Comparison of ENCODE assay signal across 8 cellular contexts in the genomic region with DNA sequence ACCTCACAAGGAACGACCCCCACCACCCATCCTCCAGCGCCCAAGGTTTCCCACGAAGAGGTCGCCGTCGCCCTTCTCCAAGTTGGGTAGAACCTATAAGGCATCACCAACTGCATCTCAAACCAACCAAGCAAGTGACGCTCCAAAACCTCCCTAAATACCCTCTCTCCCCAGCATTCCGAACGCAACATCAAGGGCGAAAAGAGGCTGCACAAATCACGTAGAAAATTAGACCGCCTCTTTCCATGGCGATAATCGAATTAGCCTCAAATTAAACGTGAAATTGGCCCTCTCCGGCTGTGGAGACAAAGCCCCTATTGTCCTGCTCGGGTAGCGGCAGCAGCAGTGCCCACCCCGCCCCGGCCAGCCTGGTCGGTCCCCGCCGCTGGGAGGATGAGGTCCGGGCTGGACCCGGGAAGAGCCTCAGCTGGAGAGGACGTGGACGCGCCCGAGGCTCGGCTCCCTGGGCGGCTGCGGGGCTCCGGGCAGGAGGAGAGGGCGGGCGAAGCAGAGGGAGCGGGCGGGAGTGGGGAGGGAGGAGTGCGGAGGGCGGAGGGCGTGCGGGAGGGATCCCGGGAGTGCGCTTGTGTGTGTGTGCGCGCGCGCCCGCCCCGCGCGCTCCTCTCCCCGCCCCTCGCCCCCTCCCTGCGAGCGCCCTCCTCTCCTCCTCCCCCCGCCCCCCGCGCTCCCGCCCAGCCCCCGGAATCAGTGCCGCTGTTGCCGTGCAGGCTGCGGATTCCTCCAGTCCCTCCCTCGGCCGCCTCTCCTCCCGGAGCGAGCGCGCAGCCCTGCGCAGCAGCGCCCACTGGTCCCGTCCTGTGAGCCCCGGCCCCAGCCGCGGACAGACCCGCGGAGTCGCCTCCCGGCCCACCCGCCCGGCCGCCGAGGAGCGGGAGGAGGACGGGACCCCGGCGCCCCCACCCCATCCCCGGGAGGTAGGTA. TPM values are rescaled to one million over a fixed set of nuclear protein-coding genes. Genes with fewer than 3 reads are reported as not detected.
DNase-seq lines count a peak whose midpoint lies in the region; ATAC-seq and TF ChIP-seq lines count a peak whose summit lies in the region.

A gene (plus strand): TSS at position 744 of the 942 bp plus-strand sequence. CDS start 70,092 bp downstream, outside the sequence.

- peak within 1 kb of the TSS; percentile 57 for H2BK5ac ChIP-seq in IMR-90 (ENCODE audit: low read depth, low read length, poor library complexity, severe bottlenecking)

- H3K27me3 ChIP-seq in ACC112 (ENCODE audit: insufficient read depth, low read length) (no peaks in the 10 kb centered on the region), IMR-90 (ENCODE audit: control insufficient read depth, insufficient read depth, low read length) (no peaks in the 10 kb centered on the region), body of pancreas (no peaks in the 10 kb centered on the region), hepatocyte (no peaks in the 10 kb centered on the region)

- peaks cover 41% of the 10 kb centered on the region for H3K79me2 ChIP-seq in ACC112 (ENCODE audit: control insufficient read depth, insufficient read depth, low read length, unreplicated experiment)
- peaks cover 38% of the 10 kb centered on the region for H3K79me2 ChIP-seq in hepatocyte

- H3K36me3 Mint-ChIP-seq in progenitor cell of endocrine pancreas (ENCODE audit: insufficient read depth): no peaks in the 10 kb centered on the region

- no peaks in the 10 kb centered on the region for H3K9me2 ChIP-seq in hepatocyte (replicated peaks; ENCODE audit: insufficient read depth)

- H3K4me2 ChIP-seq in IMR-90 (ENCODE audit: low read depth, low read length) (peak within 1 kb of the TSS; percentile 91), hepatocyte (peak within 1 kb of the TSS; percentile 90)

- H2AFZ ChIP-seq in ACC112 (ENCODE audit: low read length, unreplicated experiment): peak within 1 kb of the TSS; percentile 61
- peak within 1 kb of the TSS; percentile 93 for H2AFZ ChIP-seq in IMR-90 (replicated peaks; ENCODE audit: low read length, poor library complexity)
- peak within 1 kb of the TSS; percentile 75 for H2AFZ ChIP-seq in hepatocyte

- ATAC-seq in GM18505 (IDR thresholded peaks at IDR 0.05; ENCODE audit: unreplicated experiment) (peak; percentile 39), IMR-90 (ENCODE audit: low read depth) (peak; percentile 85), body of pancreas (peak; percentile 88), HG03378 (IDR thresholded peaks at IDR 0.05; ENCODE audit: unreplicated experiment) (no peak)

- H3K4me3 ChIP-seq in ACC112 (ENCODE audit: low read depth, low read length): peak within 1 kb of the TSS; percentile 82
- peak within 1 kb of the TSS; percentile 88 for H3K4me3 ChIP-seq in IMR-90 (ENCODE audit: insufficient read depth, low read depth, low read length)
- H3K4me3 ChIP-seq in body of pancreas: peak within 1 kb of the TSS; percentile 57 to 77
- H3K4me3 ChIP-seq in hepatocyte: peak within 1 kb of the TSS; percentile 91

- H3K4me3 Mint-ChIP-seq in progenitor cell of endocrine pancreas (ENCODE audit: low read depth): peak within 1 kb of the TSS; percentile 86

- no TSS peak for BruUV-seq in IMR-90 (replicated peaks; lab: Mats Ljungman, UMichigan)

- no peak within 1 kb of the TSS; the same call in 1 of the 2 replicates for H2AK5ac ChIP-seq in IMR-90 (ENCODE audit: low read depth, low read length)

- in situ Hi-C loops in IMR-90 (cut with MboI; ENCODE audit: low sequenced_read_pairs): no loop called here

- H2AK9ac ChIP-seq in IMR-90 (replicated peaks; ENCODE audit: low read depth, low read length, poor library complexity): peak within 1 kb of the TSS; percentile 96

- dilution Hi-C loops in IMR-90 (cut with HindIII; ENCODE audit: low sequenced_read_pairs, unreplicated experiment): no loop called here

- WGBS in IMR-90 (ENCODE audit: extremely low coverage in 2 of 2, insufficient read length in 1 of 2), 2 experiments: 2% methylated on average over 14 of the region's 88 CpGs; no CpG with 5 or more reads in 1 of the 2 experiments
- 0 to 1% methylated on average over 29 to 69 of the region's 88 CpGs for WGBS in body of pancreas, 2 donors
- WGBS in hepatocyte (ENCODE audit: low lambda C conversion rate, missing lambda C conversion rate): under 1% methylated on average over 29 of the region's 88 CpGs

- peaks cover 9% of the 10 kb centered on the region for H3K9me1 ChIP-seq in IMR-90 (ENCODE audit: insufficient read depth, low read length)

- H4K20me1 ChIP-seq in IMR-90 (ENCODE audit: insufficient read depth, low read length): peaks cover 36% of the 10 kb centered on the region
- H4K20me1 ChIP-seq in hepatocyte (ENCODE audit: insufficient read depth, poor library complexity, severe bottlenecking): peaks cover 21% of the 10 kb centered on the region

- 0 out of 2 replicates have a peak, but pooled peaks have one; percentile 5 for TF ChIP-seq RAD21 in IMR-90 (IDR thresholded peaks at IDR 0.05; ENCODE audit: low read length)

- peak within 1 kb of the TSS; percentile 90 for H3K4ac ChIP-seq in IMR-90 (ENCODE audit: low read depth, low read length)

- H3K27me3 Mint-ChIP-seq in progenitor cell of endocrine pancreas: peaks cover 25% of the 10 kb centered on the region

- H3K9ac ChIP-seq in IMR-90 (ENCODE audit: low read depth, low read length): peak within 1 kb of the TSS; percentile 79

- no peaks in the 10 kb centered on the region for H3K9me3 Mint-ChIP-seq in progenitor cell of endocrine pancreas (ENCODE audit: low read depth)

- POLR2A ChIA-PET in IMR-90 (lab: Charles Lee; ENCODE audit: unreplicated experiment): no interaction called here

- no peaks in the 10 kb centered on the region for H3K9me3 ChIP-seq in IMR-90 (ENCODE audit: control insufficient read depth, insufficient read depth, low read length)
- no peaks in the 10 kb centered on the region for H3K9me3 ChIP-seq in body of pancreas
- no peaks in the 10 kb centered on the region for H3K9me3 ChIP-seq in hepatocyte (ENCODE audit: low read depth)

- CTCF ChIA-PET in IMR-90 (lab: Yijun Ruan, JAX): interaction anchor here (1.1 kb wide), 1 partner anchor 10 kb away, joined by 3 read pairs; no protein-coding TSS in a partner anchor

- peak within 1 kb of the TSS; percentile 70 for H4K91ac ChIP-seq in IMR-90 (ENCODE audit: insufficient read depth, low read depth, low read length)

- H3K56ac ChIP-seq in IMR-90 (ENCODE audit: extremely low read depth, insufficient read depth, low read length): peak within 1 kb of the TSS; percentile 50; the same call in 1 of the 2 replicates

- H3K36me3 ChIP-seq in ACC112 (ENCODE audit: insufficient read depth, low read length) (no peaks in the 10 kb centered on the region), IMR-90 (ENCODE audit: control insufficient read depth, insufficient read depth, low read length) (no peaks in the 10 kb centered on the region), body of pancreas (replicated peaks in 1 of 2; ENCODE audit: insufficient read depth in 1 of 2, low read depth in 2 of 2) (no peaks in the 10 kb centered on the region), hepatocyte (replicated peaks; ENCODE audit: insufficient read depth, low read depth) (no peaks in the 10 kb centered on the region)

- peak within 1 kb of the TSS; percentile 94 for H3K27ac Mint-ChIP-seq in progenitor cell of endocrine pancreas

- H3K23ac ChIP-seq in IMR-90 (ENCODE audit: low read depth, low read length): peak within 1 kb of the TSS; percentile 75

- H4K5ac ChIP-seq in IMR-90 (ENCODE audit: low read depth, low read length): peak within 1 kb of the TSS; percentile 39

- H3K4me1 Mint-ChIP-seq in progenitor cell of endocrine pancreas (ENCODE audit: low read depth): peaks cover 18% of the 10 kb centered on the region

- H3K4me1 ChIP-seq in ACC112 (ENCODE audit: control insufficient read depth, insufficient read depth, low read length, unreplicated experiment) (peaks cover 22% of the 10 kb centered on the region), IMR-90 (ENCODE audit: control insufficient read depth, insufficient read depth, low read length) (peaks cover 7% of the 10 kb centered on the region; the same call in 1 of the 2 replicates), body of pancreas (peaks cover 29% of the 10 kb centered on the region), hepatocyte (ENCODE audit: insufficient read depth) (peaks cover 13% of the 10 kb centered on the region)

- H3K18ac ChIP-seq in IMR-90 (ENCODE audit: low read depth, low read length): peak within 1 kb of the TSS; percentile 62

- H2BK15ac ChIP-seq in IMR-90 (ENCODE audit: low read depth, low read length): peak within 1 kb of the TSS; percentile 55; the same call in 2 of the 3 replicates

- DNase-seq in IMR-90 (peak; percentile 90), SHP77 treated with DMSO at 0.1 percent for 48 hours (lab: John Stamatoyannopoulos, UW) (peak; percentile 92), body of pancreas (peak; percentile 84 to 91 (median 88)), hepatocyte (ENCODE audit: low spot score) (peak; percentile 94), progenitor cell of endocrine pancreas (ENCODE audit: low spot score, unreplicated experiment) (peak; percentile 81)

- peak within 1 kb of the TSS; percentile 54 to 72 for H4K8ac ChIP-seq in IMR-90 (ENCODE audit: low read depth in 2 of 2, low read length in 2 of 2)

- H2BK120ac ChIP-seq in IMR-90 (ENCODE audit: low read depth, low read length): peak within 1 kb of the TSS; percentile 73

- peak within 1 kb of the TSS; percentile 46 for H3K27ac ChIP-seq in ACC112 (ENCODE audit: low read depth, low read length)
- H3K27ac ChIP-seq in IMR-90 (ENCODE audit: insufficient read depth, low read length): peak within 1 kb of the TSS; percentile 72
- H3K27ac ChIP-seq in body of pancreas: peak within 1 kb of the TSS; percentile 79 to 92 (median 87)
- peak within 1 kb of the TSS; percentile 93 for H3K27ac ChIP-seq in hepatocyte

- TF ChIP-seq CTCF in IMR-90 (conservative IDR thresholded peaks at IDR 0.05; ENCODE audit: low read depth, low read length) (no peak), body of pancreas (IDR thresholded peaks at IDR 0.05) (peak in 1 of 7 experiments; percentile 15), hepatocyte (IDR thresholded peaks at IDR 0.05; ENCODE audit: poor library complexity) (no peak), progenitor cell of endocrine pancreas (IDR thresholded peaks at IDR 0.05; ENCODE audit: unreplicated experiment) (no peak)

- no peak within 1 kb of the TSS for H2BK20ac ChIP-seq in IMR-90 (ENCODE audit: low read depth, low read length)

- H3K79me1 ChIP-seq in IMR-90 (ENCODE audit: low read depth in 1 of 2, low read length in 2 of 2): peaks cover 3 to 44% of the 10 kb centered on the region in 2 experiments; a peak in 2 of 4 replicates

- no peak for TF ChIP-seq POLR2A in GM18505 (IDR thresholded peaks at IDR 0.05; ENCODE audit: borderline replicate concordance, extremely low read depth, insufficient read depth, insufficient read length)
- peak; percentile 61; the same call in 1 of the 2 replicates for TF ChIP-seq POLR2A in IMR-90 (IDR thresholded peaks at IDR 0.05; ENCODE audit: low read depth, low read length)
- peak in 2 of 3 donors; percentile 73 to 84 for TF ChIP-seq POLR2A in body of pancreas (IDR thresholded peaks at IDR 0.05)

- intact Hi-C loops in IMR-90 (cut with micrococcal nuclease): loop anchor here (2.0 to 5.0 kb wide), 8 partner anchors 66 to 341 kb away; a partner anchor contains a TSS
- intact Hi-C loops in body of pancreas (cut with DNase I): no loop called here

- H3K14ac ChIP-seq in IMR-90 (replicated peaks; ENCODE audit: low read depth, low read length): peak within 1 kb of the TSS; percentile 94

RNA-seq across cellular contexts. Expression of the gene that starts here (rescaled TPM):
- 230 and 241 TPM in 2 replicates for total RNA-seq in IMR-90 (2012; rRNA removed)
- 46.0 and 49.1 TPM in 2 replicates for polyA plus RNA-seq in IMR-90 (2012; rRNA removed)
- polyA plus RNA-seq in IMR-90 (2012; cell fraction: cytosol; rRNA removed): 12.4 and 14.0 TPM in 2 replicates
- 94.7 and 199 TPM in 2 replicates for polyA plus RNA-seq in IMR-90 (2012; cell fraction: nucleus; rRNA removed; ENCODE audit: low replicate concordance)
- 100 to 1,000 TPM; 186 to 195 TPM for total RNA-seq in body of pancreas
- 324 and 341 TPM in 2 replicates for total RNA-seq in hepatocyte
- polyA plus RNA-seq in hepatocyte: 122 and 124 TPM in 2 replicates
- total RNA-seq in progenitor cell of endocrine pancreas: 283 and 287 TPM in 2 replicates
